In genomic region chr7:53602817-53603418, GRCh38 we compare ENCODE assay signal across 1 cellular context.
TF ChIP-seq lines count a peak whose summit lies in the region.

No MANE protein-coding gene starts in this region.

TF ChIP-seq in GM23338, 12 proteins besides CTCF, POLR2A, EP300 and RAD21 (continued from another document):
- TF ChIP-seq ZNF462 (CRISPR knock-in tag; IDR thresholded peaks at IDR 0.05) (no peak), STAT1 (IDR thresholded peaks at IDR 0.05; ENCODE audit: unreplicated experiment) (no peak), EZH2 (IDR thresholded peaks at IDR 0.05; ENCODE audit: low read depth, unreplicated experiment) (no peak), JUNB (IDR thresholded peaks at IDR 0.05; ENCODE audit: unreplicated experiment) (no peak), POLR2AphosphoS5 (IDR thresholded peaks at IDR 0.05; ENCODE audit: low read depth) (no peak), NANOG (IDR thresholded peaks at IDR 0.05; ENCODE audit: borderline replicate concordance) (no peak), EZH2phosphoT487 (IDR thresholded peaks at IDR 0.05; ENCODE audit: unreplicated experiment) (no peak), ZNF331 (CRISPR knock-in tag; IDR thresholded peaks at IDR 0.05; ENCODE audit: low read depth) (no peak), ZNF114 (CRISPR knock-in tag; IDR thresholded peaks at IDR 0.05) (no peak)
- TF ChIP-seq, protein P1, sequence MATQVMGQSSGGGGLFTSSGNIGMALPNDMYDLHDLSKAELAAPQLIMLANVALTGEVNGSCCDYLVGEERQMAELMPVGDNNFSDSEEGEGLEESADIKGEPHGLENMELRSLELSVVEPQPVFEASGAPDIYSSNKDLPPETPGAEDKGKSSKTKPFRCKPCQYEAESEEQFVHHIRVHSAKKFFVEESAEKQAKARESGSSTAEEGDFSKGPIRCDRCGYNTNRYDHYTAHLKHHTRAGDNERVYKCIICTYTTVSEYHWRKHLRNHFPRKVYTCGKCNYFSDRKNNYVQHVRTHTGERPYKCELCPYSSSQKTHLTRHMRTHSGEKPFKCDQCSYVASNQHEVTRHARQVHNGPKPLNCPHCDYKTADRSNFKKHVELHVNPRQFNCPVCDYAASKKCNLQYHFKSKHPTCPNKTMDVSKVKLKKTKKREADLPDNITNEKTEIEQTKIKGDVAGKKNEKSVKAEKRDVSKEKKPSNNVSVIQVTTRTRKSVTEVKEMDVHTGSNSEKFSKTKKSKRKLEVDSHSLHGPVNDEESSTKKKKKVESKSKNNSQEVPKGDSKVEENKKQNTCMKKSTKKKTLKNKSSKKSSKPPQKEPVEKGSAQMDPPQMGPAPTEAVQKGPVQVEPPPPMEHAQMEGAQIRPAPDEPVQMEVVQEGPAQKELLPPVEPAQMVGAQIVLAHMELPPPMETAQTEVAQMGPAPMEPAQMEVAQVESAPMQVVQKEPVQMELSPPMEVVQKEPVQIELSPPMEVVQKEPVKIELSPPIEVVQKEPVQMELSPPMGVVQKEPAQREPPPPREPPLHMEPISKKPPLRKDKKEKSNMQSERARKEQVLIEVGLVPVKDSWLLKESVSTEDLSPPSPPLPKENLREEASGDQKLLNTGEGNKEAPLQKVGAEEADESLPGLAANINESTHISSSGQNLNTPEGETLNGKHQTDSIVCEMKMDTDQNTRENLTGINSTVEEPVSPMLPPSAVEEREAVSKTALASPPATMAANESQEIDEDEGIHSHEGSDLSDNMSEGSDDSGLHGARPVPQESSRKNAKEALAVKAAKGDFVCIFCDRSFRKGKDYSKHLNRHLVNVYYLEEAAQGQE (IDR thresholded peaks at IDR 0.05; ENCODE audit: unreplicated experiment), result no peak
- TF ChIP-seq, protein P2, sequence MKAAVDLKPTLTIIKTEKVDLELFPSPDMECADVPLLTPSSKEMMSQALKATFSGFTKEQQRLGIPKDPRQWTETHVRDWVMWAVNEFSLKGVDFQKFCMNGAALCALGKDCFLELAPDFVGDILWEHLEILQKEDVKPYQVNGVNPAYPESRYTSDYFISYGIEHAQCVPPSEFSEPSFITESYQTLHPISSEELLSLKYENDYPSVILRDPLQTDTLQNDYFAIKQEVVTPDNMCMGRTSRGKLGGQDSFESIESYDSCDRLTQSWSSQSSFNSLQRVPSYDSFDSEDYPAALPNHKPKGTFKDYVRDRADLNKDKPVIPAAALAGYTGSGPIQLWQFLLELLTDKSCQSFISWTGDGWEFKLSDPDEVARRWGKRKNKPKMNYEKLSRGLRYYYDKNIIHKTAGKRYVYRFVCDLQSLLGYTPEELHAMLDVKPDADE (IDR thresholded peaks at IDR 0.05), result no peak
TF ChIP-seq in GM23338: peak in this region for 0.
